Comparison of ENCODE assay signal across 8 cellular contexts in the genomic region with DNA sequence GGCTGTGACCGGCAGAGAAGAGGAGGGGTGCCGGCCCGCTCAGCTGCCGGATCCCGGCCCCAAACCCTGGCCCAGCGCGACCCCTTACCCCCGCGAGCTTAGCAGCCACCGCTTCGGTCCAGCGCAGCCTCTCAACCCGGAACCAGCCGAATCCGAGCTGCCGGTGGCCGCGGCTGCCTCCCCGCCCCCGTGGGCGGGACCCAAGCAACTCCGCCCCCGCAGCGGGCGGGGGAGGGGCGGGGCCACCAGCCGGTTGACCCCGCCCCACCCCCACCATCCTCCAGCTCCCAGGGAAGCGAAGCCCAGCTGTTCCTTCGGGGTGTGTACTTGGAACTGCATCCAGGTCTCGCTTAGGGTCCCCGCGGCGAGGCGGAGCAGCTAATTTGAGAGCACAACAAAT. TPM values are rescaled to one million over a fixed set of nuclear protein-coding genes. Genes with fewer than 3 reads are reported as not detected.
A peak's percentile ranks its signal among the peaks of the same experiment; 100 is the strongest.
DNase-seq lines count a peak whose midpoint lies in the region; ATAC-seq and TF ChIP-seq lines count a peak whose summit lies in the region.

TRIM62 (minus strand) TSS at position 138 of the 400 bp plus-strand sequence. CDS start 611 bp downstream, outside the sequence.

- POLR2A ChIA-PET in naive thymus-derived CD4-positive, alpha-beta T cell (lab: Charles Lee): interaction anchor here (0.5 to 2.6 kb wide), 11 partner anchors 9 to 217 kb away, joined by 3 to 27 read pairs (median 4); partner anchors contain the start of gene RNF19B

- CTCF ChIA-PET in naive thymus-derived CD4-positive, alpha-beta T cell (lab: Charles Lee): interaction anchor here (2.0 kb wide), 1 partner anchor 55 kb away, joined by 10 read pairs; no protein-coding TSS in a partner anchor

- no peak for TF ChIP-seq CTCF in fibroblast of lung (conservative IDR thresholded peaks at IDR 0.05 in 1 of 2, IDR thresholded peaks at IDR 0.05 in 1 of 2; ENCODE audit: low read depth in 1 of 2, low read length in 2 of 2)

- H3K36me3 ChIP-seq in fibroblast of lung (ENCODE audit: control insufficient read depth, insufficient read depth, low read length): no peaks in the 10 kb centered on the region
- no peaks in the 10 kb centered on the region for H3K36me3 ChIP-seq in naive thymus-derived CD4-positive, alpha-beta T cell (ENCODE audit: control insufficient read depth in 2 of 3, insufficient read depth in 3 of 3, low read length in 3 of 3)

- peaks cover 0 to 2% (median 0%) of the 10 kb centered on the region in 11 donors for H3K9me3 Mint-ChIP-seq in naive thymus-derived CD4-positive, alpha-beta T cell
- H3K9me3 Mint-ChIP-seq in stimulated activated memory B cell treated with anti-CD40 and anti-IgM and Interleukin-4, amounts not matched to agents 10 μg/mL and 1 μg/mL and 100 μg/mL, for 72 hours: no peaks in the 10 kb centered on the region

- intact Hi-C loops in naive thymus-derived CD4-positive, alpha-beta T cell (cut with micrococcal nuclease): loop anchor here (1.0 to 10.0 kb wide), 10 partner anchors 55 to 531 kb away; partner anchors contain the start of genes ZNF362 (in 2 of the 2), AZIN2 (in 1 of the 2), PHC2 (in 1 of the 2) and RBBP4 (in 1 of the 2)

- H3K36me3 Mint-ChIP-seq in naive thymus-derived CD4-positive, alpha-beta T cell: peaks cover 0 to 3% (median 0%) of the 10 kb centered on the region in 5 donors
- H3K36me3 Mint-ChIP-seq in stimulated activated memory B cell treated with anti-CD40 and anti-IgM and Interleukin-4, amounts not matched to agents 10 μg/mL and 1 μg/mL and 100 μg/mL, for 72 hours: no peaks in the 10 kb centered on the region

- H3K27me3 ChIP-seq in fibroblast of lung (ENCODE audit: control insufficient read depth, insufficient read depth, low read length): peaks cover 3% of the 10 kb centered on the region
- H3K27me3 ChIP-seq in naive thymus-derived CD4-positive, alpha-beta T cell (ENCODE audit: control insufficient read depth in 2 of 2, insufficient read depth in 2 of 2, low read length in 2 of 2): no peaks in the 10 kb centered on the region

- H3K27ac Mint-ChIP-seq in naive thymus-derived CD4-positive, alpha-beta T cell: peak within 1 kb of the TSS; percentile 47 to 89 (median 79)
- H3K27ac Mint-ChIP-seq in stimulated activated memory B cell treated with anti-CD40 and anti-IgM and Interleukin-4, amounts not matched to agents 10 μg/mL and 1 μg/mL and 100 μg/mL, for 72 hours: peak within 1 kb of the TSS; percentile 86

- no peaks in the 10 kb centered on the region for H3K9me3 ChIP-seq in fibroblast of lung (ENCODE audit: control insufficient read depth, insufficient read depth, low read depth, low read length)
- no peaks in the 10 kb centered on the region for H3K9me3 ChIP-seq in naive thymus-derived CD4-positive, alpha-beta T cell (ENCODE audit: control insufficient read depth in 2 of 3, low read length in 3 of 3)

- H2AFZ ChIP-seq in fibroblast of lung (ENCODE audit: low read length): peak within 1 kb of the TSS; percentile 77

- peaks cover 0 to 35% (median 7%) of the 10 kb centered on the region in 5 donors for H3K27me3 Mint-ChIP-seq in naive thymus-derived CD4-positive, alpha-beta T cell
- H3K27me3 Mint-ChIP-seq in stimulated activated memory B cell treated with anti-CD40 and anti-IgM and Interleukin-4, amounts not matched to agents 10 μg/mL and 1 μg/mL and 100 μg/mL, for 72 hours: peaks cover 37% of the 10 kb centered on the region

- H3K27ac ChIP-seq in fibroblast of lung (ENCODE audit: insufficient read depth, low read length): no peak within 1 kb of the TSS
- H3K27ac ChIP-seq in naive thymus-derived CD4-positive, alpha-beta T cell (ENCODE audit: low read depth, low read length): peak within 1 kb of the TSS; percentile 64

- DNase-seq in Ammon's horn (ENCODE audit: low spot score) (peak; percentile 90), activated T-helper 1 cell treated with Interleukin-2 at 50 U/mL for 16 hours (ENCODE audit: low read depth) (peak; percentile 71), fibroblast of lung (ENCODE audit: low read depth in 2 of 2) (peak; percentile 79 to 90)
- peak; percentile 57 for DNase-seq in Jurkat, Clone E6-1 (ENCODE audit: low read depth, low spot score)
- peak; percentile 57 to 80 (median 73) for DNase-seq in naive thymus-derived CD4-positive, alpha-beta T cell

- H3K4me1 Mint-ChIP-seq in naive thymus-derived CD4-positive, alpha-beta T cell: peaks cover 22 to 35% (median 31%) of the 10 kb centered on the region in 7 donors
- H3K4me1 Mint-ChIP-seq in stimulated activated memory B cell treated with anti-CD40 and anti-IgM and Interleukin-4, amounts not matched to agents 10 μg/mL and 1 μg/mL and 100 μg/mL, for 72 hours: peaks cover 34% of the 10 kb centered on the region

- H3K4me3 Mint-ChIP-seq in naive thymus-derived CD4-positive, alpha-beta T cell: peak within 1 kb of the TSS; percentile 84 to 95 (median 89)
- peak within 1 kb of the TSS; percentile 93 for H3K4me3 Mint-ChIP-seq in stimulated activated memory B cell treated with anti-CD40 and anti-IgM and Interleukin-4, amounts not matched to agents 10 μg/mL and 1 μg/mL and 100 μg/mL, for 72 hours

- peak within 1 kb of the TSS; percentile 87 for H3K4me2 ChIP-seq in fibroblast of lung (ENCODE audit: extremely low read depth, insufficient read depth, low read length)

- H3K4me1 ChIP-seq in fibroblast of lung (ENCODE audit: control insufficient read depth, extremely low read depth, insufficient read depth, low read length): peaks cover 6% of the 10 kb centered on the region
- H3K4me1 ChIP-seq in naive thymus-derived CD4-positive, alpha-beta T cell (ENCODE audit: control insufficient read depth in 2 of 2, insufficient read depth in 2 of 2, low read length in 2 of 2): peaks cover 8 to 12% of the 10 kb centered on the region in 2 donors

- peak within 1 kb of the TSS; percentile 79 for H3K4me3 ChIP-seq in Jurkat, Clone E6-1 (ENCODE audit: low read length)
- peak within 1 kb of the TSS; percentile 67 to 71 (median 69) for H3K4me3 ChIP-seq in fibroblast of lung (replicated peaks in 1 of 4; ENCODE audit: control extremely low read depth in 1 of 4, insufficient read depth in 1 of 4, low read depth in 3 of 4, low read length in 4 of 4)
- H3K4me3 ChIP-seq in naive thymus-derived CD4-positive, alpha-beta T cell (ENCODE audit: low read length): peak within 1 kb of the TSS; percentile 78

- no peaks in the 10 kb centered on the region for H4K20me1 ChIP-seq in fibroblast of lung (ENCODE audit: control insufficient read depth, extremely low read depth, insufficient read depth, low read length)

- no peaks in the 10 kb centered on the region for H3K79me2 ChIP-seq in fibroblast of lung (ENCODE audit: control insufficient read depth, insufficient read depth, low read length)

- H3K9ac ChIP-seq in fibroblast of lung (ENCODE audit: insufficient read depth, low read length): peak within 1 kb of the TSS; percentile 32

- peak; percentile 58 for ATAC-seq in GM19463 (IDR thresholded peaks at IDR 0.05; ENCODE audit: unreplicated experiment)
- ATAC-seq in naive thymus-derived CD4-positive, alpha-beta T cell: peak; percentile 85
- peak; percentile 77 for ATAC-seq in stimulated activated memory B cell treated with anti-CD40 and anti-IgM and Interleukin-4, amounts not matched to agents 10 μg/mL and 1 μg/mL and 100 μg/mL, for 72 hours

TF ChIP-seq in PFSK-1, 5 proteins besides CTCF, POLR2A, EP300 and RAD21:
- TF ChIP-seq POLR2AphosphoS5 (IDR thresholded peaks at IDR 0.05; ENCODE audit: low read depth, low read length) (peak; percentile 42; the same call in 1 of the 2 replicates), FOXP2 (optimal IDR thresholded peaks at IDR 0.05; ENCODE audit: borderline replicate concordance, extremely low read depth, extremely low read length, insufficient read depth) (peak; percentile 28), TAF1 (IDR thresholded peaks at IDR 0.05; ENCODE audit: borderline replicate concordance, insufficient read depth, low read length) (no peak)

RNA-seq across cellular contexts. Expression of gene TRIM62, which starts in this region (rescaled TPM):
- polyA plus RNA-seq in Jurkat, Clone E6-1 (2012; ENCODE audit: insufficient read depth, insufficient read length): 7.5 TPM
- polyA plus RNA-seq in PFSK-1 (2012; ENCODE audit: insufficient read length, low read depth): 6.6 TPM
- total RNA-seq in fibroblast of lung: 1.8 and 3.1 TPM in 2 replicates
- 2.4 and 3.1 TPM in 2 replicates for polyA plus RNA-seq in fibroblast of lung
- polyA plus RNA-seq in fibroblast of lung (2012): 4.9 and 5.3 TPM in 2 replicates
- 13.3 and 20.9 TPM in 2 replicates for polyA minus RNA-seq in fibroblast of lung (ENCODE audit: low replicate concordance)
- total RNA-seq in naive thymus-derived CD4-positive, alpha-beta T cell: 10 to 100 TPM; 13.2 to 24.2 (median 19.4) TPM
- polyA plus RNA-seq in naive thymus-derived CD4-positive, alpha-beta T cell: 1 to 10 TPM; 3.6 to 7.9 TPM
